Comparison of ENCODE assay signal across 12 cellular contexts in the genomic region with DNA sequence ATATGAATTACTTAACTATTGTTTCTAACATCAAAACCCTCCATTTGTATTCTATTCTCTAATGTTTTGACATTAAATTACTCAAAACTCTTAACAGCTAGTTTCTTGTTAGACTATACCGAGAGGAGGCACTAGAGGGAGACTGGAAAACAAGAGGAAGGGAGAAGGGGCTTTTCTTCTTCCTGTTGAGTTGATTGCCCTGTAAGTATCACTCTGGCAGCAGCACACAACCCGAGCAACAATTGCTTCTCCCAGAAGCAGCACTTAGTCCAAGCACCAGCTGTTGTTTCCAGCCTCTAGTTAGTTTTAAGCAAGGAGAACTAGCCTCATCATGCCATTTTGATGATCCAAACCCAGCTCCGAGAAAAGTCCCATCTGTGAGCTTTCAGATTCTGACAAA.
A peak's percentile ranks its signal among the peaks of the same experiment; 100 is the strongest.
DNase-seq lines count a peak whose midpoint lies in the region; ATAC-seq and TF ChIP-seq lines count a peak whose summit lies in the region.
"Had no signal": no experiment of that assay in that cellular context is flagged by ENCODE, and none has a peak within 500 bp of the region (broad histone marks: within the 10 kb centered on the region; RNA-seq: fewer than 3 reads in every experiment).

No MANE protein-coding gene starts in this region.

- no peak overlapping the region for H3K27ac Mint-ChIP-seq in T-helper 17 cell

- DNase-seq in D341Med (ENCODE audit: low spot score) (peak; percentile 21), LHCN-M2 (ENCODE audit: low read depth) (peak; percentile 44), astrocyte of the cerebellum (ENCODE audit: low read depth) (no peak), medulla oblongata (ENCODE audit: extremely low spot score) (peak; percentile 36), NCI-H1694 treated with DMSO at 0.1 percent for 48 hours (lab: John Stamatoyannopoulos, UW) (no peak), T-helper 17 cell (no peak), COLO829 (ENCODE audit: low spot score) (no peak)
- DNase-seq: IMR-90 had no signal

- no peak for ATAC-seq in GM21529 (IDR thresholded peaks at IDR 0.05; ENCODE audit: unreplicated experiment)
- ATAC-seq in T-helper 17 cell, result no peak
- ATAC-seq: gastroesophageal sphincter had no signal

- H3K4me3 Mint-ChIP-seq in T-helper 17 cell, result no peak overlapping the region

- H3K27me3 Mint-ChIP-seq in T-helper 17 cell, result no peaks in the 10 kb centered on the region

- peaks cover 3% of the 10 kb centered on the region for H3K36me3 Mint-ChIP-seq in T-helper 17 cell (ENCODE audit: low read depth)

- in situ Hi-C loops in astrocyte of the cerebellum (cut with HindIII; ENCODE audit: low sequenced_read_pairs), result no loop called here

- H3K4me1 Mint-ChIP-seq in T-helper 17 cell, result no peaks in the 10 kb centered on the region

- H3K9me3 ChIP-seq in T-helper 17 cell (ENCODE audit: control insufficient read depth, low read length, poor library complexity, severe bottlenecking), result no peaks in the 10 kb centered on the region
- H3K9me3 ChIP-seq: ascending aorta, gastroesophageal sphincter, SJSA1 had no signal

- TF ChIP-seq CTCF in astrocyte of the cerebellum (IDR thresholded peaks at IDR 0.05; ENCODE audit: low read depth, low read length, missing control alignments), result peak; percentile 30

- H3K4me3 ChIP-seq in astrocyte of the cerebellum (ENCODE audit: low read depth, low read length), result no peak overlapping the region
- H3K4me3 ChIP-seq: ascending aorta, gastroesophageal sphincter, SJSA1 had no signal

Comparison
In these comparisons a context has a peak if more than half of its experiments do, and no peak if none do; other contexts are left out.
1. DNase-seq: peak in D341Med (single experiment), LHCN-M2 (single experiment) and medulla oblongata (single experiment); none in astrocyte of the cerebellum (single experiment), NCI-H1694 treated with DMSO at 0.1 percent for 48 hours (single experiment), T-helper 17 cell (0 of 3) and COLO829 (single experiment).